ENCODE assay signal across 9 cellular contexts in the genomic region with DNA sequence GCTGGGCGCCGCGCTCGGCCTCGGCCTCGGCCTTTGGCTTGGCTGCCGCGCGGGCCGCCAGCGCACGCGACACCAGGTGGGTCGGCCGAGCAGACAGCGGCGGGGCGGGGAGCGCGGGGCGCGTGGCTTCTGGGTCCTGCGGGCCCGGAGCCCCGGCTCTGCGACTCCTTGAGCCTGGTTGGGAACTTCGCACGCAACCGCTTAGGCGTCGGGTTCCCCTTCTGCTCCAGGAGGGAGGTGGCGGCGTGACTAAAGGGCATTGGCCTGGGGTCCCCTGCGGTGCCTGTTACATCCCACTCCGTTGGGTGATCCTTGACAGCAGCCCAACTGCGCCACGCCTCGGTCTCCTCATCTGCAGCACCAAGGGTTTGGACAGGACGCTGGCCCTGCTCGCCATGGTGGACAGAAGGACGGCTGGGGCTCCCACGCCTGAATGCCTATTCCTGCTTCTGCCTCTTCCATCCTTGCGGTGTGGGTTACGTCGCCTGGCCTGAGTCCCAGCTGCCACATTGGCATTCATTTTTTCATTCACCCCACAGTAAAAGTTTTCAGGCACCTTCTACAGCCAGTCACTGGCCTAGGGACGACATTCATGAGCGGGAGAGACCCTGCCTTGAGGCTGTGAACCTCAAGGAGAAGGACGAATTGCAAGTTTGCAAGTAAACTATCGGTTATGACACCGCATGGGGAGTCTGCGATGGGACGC. TPM values are rescaled to one million over a fixed set of nuclear protein-coding genes. Genes with fewer than 3 reads are reported as not detected.
DNase-seq lines count a peak whose midpoint lies in the region; ATAC-seq and TF ChIP-seq lines count a peak whose summit lies in the region.
"Had no signal": no experiment of that assay in that cellular context is flagged by ENCODE, and none has a peak within 500 bp of the region (broad histone marks: within the 10 kb centered on the region; RNA-seq: fewer than 3 reads in every experiment).

No MANE protein-coding gene starts in this region.

- peak overlapping the region; percentile 58 for H3K27ac ChIP-seq in lower lobe of right lung

- no peak for TF ChIP-seq EP300 in Ishikawa (IDR thresholded peaks at IDR 0.05; ENCODE audit: borderline replicate concordance)

- no peaks in the 10 kb centered on the region for H3K36me3 ChIP-seq in lower lobe of right lung

- ATAC-seq in lower lobe of right lung, result no peak
- ATAC-seq in HG02840 (IDR thresholded peaks at IDR 0.05; ENCODE audit: low FRiP score, unreplicated experiment), result no peak
- no peak for ATAC-seq in GM19452 (IDR thresholded peaks at IDR 0.05; ENCODE audit: unreplicated experiment)

- intact Hi-C loops in lower lobe of right lung (cut with DNase I), result no loop called here

- H3K4me3 ChIP-seq in cardiac fibroblast (replicated peaks in 1 of 2; ENCODE audit: low read depth in 2 of 2, low read length in 2 of 2), result peak overlapping the region; percentile 57 to 72
- H3K4me3 ChIP-seq in lower lobe of right lung, result peak overlapping the region; percentile 63

- no peak for TF ChIP-seq RAD21 in Ishikawa (IDR thresholded peaks at IDR 0.05; ENCODE audit: low read depth)

- H3K4me1 ChIP-seq in lower lobe of right lung, result peaks cover 34% of the 10 kb centered on the region

- H3K27me3 ChIP-seq in lower lobe of right lung (ENCODE audit: low read depth), result peaks cover 21% of the 10 kb centered on the region

- DNase-seq in EH (ENCODE audit: low read depth) (peak; percentile 73), cardiac fibroblast (ENCODE audit: low read depth in 2 of 2) (peak; percentile 51 to 52), lower lobe of right lung (peak; percentile 52), T-helper 9 cell (no peak)
- DNase-seq in activated CD8-positive, alpha-beta memory T cell treated with anti-CD3 and anti-CD28 coated beads, Interleukin-2, amount 50 U/mL, for 48 hours, result no peak

- H3K9me3 ChIP-seq in lower lobe of right lung, result peaks cover 6% of the 10 kb centered on the region

- TF ChIP-seq CTCF in cardiac fibroblast (IDR thresholded peaks at IDR 0.05; ENCODE audit: low read depth, low read length) (no peak), lower lobe of right lung (IDR thresholded peaks at IDR 0.05) (no peak)

TF ChIP-seq in Ishikawa, 13 proteins besides CTCF, POLR2A, EP300 and RAD21:
- TF ChIP-seq FOXM1 (IDR thresholded peaks at IDR 0.05; ENCODE audit: borderline replicate concordance, low read depth) (no peak), TCF12 (IDR thresholded peaks at IDR 0.05; ENCODE audit: low read depth) (no peak)
- TF ChIP-seq, protein P1, sequence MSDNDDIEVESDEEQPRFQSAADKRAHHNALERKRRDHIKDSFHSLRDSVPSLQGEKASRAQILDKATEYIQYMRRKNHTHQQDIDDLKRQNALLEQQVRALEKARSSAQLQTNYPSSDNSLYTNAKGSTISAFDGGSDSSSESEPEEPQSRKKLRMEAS (IDR thresholded peaks at IDR 0.05), result 0 out of 2 replicates have a peak, but pooled peaks have one; percentile 16

RNA-seq across cellular contexts. Expression of a gene that starts 0.6 kb away (rescaled TPM):
- 24.3 TPM for total RNA-seq in lower lobe of right lung

RNA-seq across cellular contexts. Expression of a gene that starts 3.3 kb away (rescaled TPM):
- 4.9 TPM for total RNA-seq in lower lobe of right lung
- total RNA-seq: NCI-H460 had no signal

Comparison
In these comparisons a context has a peak if more than half of its experiments do, and no peak if none do; other contexts are left out.
1. DNase-seq: peak in EH (single experiment), cardiac fibroblast (2 of 2) and lower lobe of right lung (single experiment); none in activated CD8-positive, alpha-beta memory T cell treated with anti-CD3 and anti-CD28 coated beads, Interleukin-2, amount 50 U/mL, for 48 hours (single experiment) and T-helper 9 cell (single experiment).